1 cellular context compared by ENCODE assay signal in the genomic region with DNA sequence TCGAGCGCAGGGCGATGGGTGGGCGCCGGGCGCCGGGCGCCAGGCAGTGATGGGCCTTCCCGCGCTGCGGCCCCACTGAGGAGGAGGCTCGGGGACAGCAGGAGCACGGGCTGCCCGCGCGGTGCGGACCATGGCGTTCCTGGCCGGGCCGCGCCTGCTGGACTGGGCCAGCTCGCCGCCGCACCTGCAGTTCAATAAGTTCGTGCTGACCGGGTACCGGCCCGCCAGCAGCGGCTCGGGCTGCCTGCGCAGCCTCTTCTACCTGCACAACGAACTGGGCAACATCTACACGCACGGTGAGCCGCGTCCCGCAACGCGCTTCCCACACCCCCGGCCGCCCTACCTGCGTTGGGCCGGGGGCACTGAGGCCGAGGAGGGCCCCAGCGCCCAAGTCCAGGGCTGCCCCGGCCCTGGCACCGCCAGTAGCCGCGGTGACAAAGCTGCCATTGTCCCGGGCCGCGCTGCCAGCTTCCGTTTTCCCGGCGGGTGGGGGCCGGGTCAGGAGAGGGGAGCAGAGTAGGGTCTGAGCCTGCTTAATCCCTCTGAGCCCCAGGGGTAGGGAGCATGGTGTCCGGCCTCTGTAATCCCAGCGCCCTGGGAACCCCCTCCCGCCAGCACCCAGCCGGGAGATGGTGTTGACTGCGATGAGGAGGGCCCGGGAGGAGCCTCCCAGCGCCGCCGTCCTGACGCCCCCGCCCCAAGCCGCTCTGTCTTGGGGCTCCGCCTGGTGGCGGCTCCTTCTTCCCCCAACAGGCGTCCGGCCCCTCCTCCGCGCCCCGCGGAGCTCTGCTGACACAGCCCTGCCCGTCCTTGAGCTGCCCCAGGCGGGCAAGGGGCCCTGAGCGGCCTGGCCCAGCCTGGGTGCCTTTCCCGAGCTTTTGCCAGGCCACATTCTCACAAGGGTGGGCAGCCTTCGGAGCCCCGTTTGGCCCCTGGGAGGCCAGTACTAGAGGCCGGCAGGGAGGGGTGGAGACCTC.
TF ChIP-seq lines count a peak whose summit lies in the region.

No MANE protein-coding gene starts in this region.

TF ChIP-seq in K562, 482 proteins besides CTCF, POLR2A, EP300 and RAD21 (continued from another document and continues in another):
- TF ChIP-seq, protein P1, sequence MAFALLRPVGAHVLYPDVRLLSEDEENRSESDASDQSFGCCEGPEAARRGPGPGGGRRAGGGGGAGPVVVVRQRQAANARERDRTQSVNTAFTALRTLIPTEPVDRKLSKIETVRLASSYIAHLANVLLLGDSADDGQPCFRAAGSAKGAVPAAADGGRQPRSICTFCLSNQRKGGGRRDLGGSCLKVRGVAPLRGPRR (CRISPR knock-in tag; IDR thresholded peaks at IDR 0.05): no peak
- TF ChIP-seq MAFK (IDR thresholded peaks at IDR 0.05; ENCODE audit: low read length) (no peak), NFE2 (IDR thresholded peaks at IDR 0.05; ENCODE audit: low read depth) (no peak), ZBTB17 (CRISPR knock-in tag; IDR thresholded peaks at IDR 0.05) (no peak), CBX8 (IDR thresholded peaks at IDR 0.05; ENCODE audit: borderline replicate concordance, extremely low read depth, low read depth, low read length, poor library complexity, severe bottlenecking) (no peak), U2AF2 (optimal IDR thresholded peaks at IDR 0.05; ENCODE audit: low read depth, low read length) (no peak), CC2D1A (IDR thresholded peaks at IDR 0.05) (no peak), POLR2G (IDR thresholded peaks at IDR 0.05; ENCODE audit: low read depth, low read length) (peak; percentile 85), NEUROD1 (IDR thresholded peaks at IDR 0.05; ENCODE audit: borderline replicate concordance, low read depth, low read length, partially characterized antibody) (no peak), LCOR (CRISPR knock-in tag; IDR thresholded peaks at IDR 0.05) (peak; percentile 72; the same call in 1 of the 2 replicates), SAFB (IDR thresholded peaks at IDR 0.05; ENCODE audit: borderline replicate concordance, low read depth, low read length) (0 out of 2 replicates have a peak, but pooled peaks have one; percentile 24), CBFB (CRISPR knock-in tag; IDR thresholded peaks at IDR 0.05) (no peak), BRF1 (IDR thresholded peaks at IDR 0.05; ENCODE audit: borderline replicate concordance, extremely low read depth, insufficient read length) (no peak), ZFP1 (CRISPR knock-in tag; IDR thresholded peaks at IDR 0.05) (no peak), KLF6 (CRISPR knock-in tag; IDR thresholded peaks at IDR 0.05; ENCODE audit: borderline replicate concordance) (no peak), SETDB1 (IDR thresholded peaks at IDR 0.05; ENCODE audit: low read length) (no peak), SMARCC2 (IDR thresholded peaks at IDR 0.05; ENCODE audit: low read depth) (no peak), YY1 (IDR thresholded peaks at IDR 0.05; ENCODE audit: borderline replicate concordance in 1 of 3, control insufficient read depth in 1 of 3, extremely low read depth in 1 of 3, insufficient read depth in 3 of 3, insufficient read length in 1 of 3, insufficient replicate concordance in 2 of 3, low read depth in 1 of 3, low read length in 2 of 3) (peak in 1 of 3 experiments; percentile 52), ZNF766 (CRISPR knock-in tag; conservative IDR thresholded peaks at IDR 0.05) (no peak), CBX3 (IDR thresholded peaks at IDR 0.05; ENCODE audit: borderline replicate concordance in 1 of 2, low read length in 2 of 2) (no peak), SAFB2 (IDR thresholded peaks at IDR 0.05; ENCODE audit: borderline replicate concordance, low read depth, low read length, severe bottlenecking) (no peak), RFX7 (CRISPR knock-in tag; IDR thresholded peaks at IDR 0.05) (no peak), ZNF589 (CRISPR knock-in tag; IDR thresholded peaks at IDR 0.05; ENCODE audit: low read depth) (no peak), GABPB2 (CRISPR knock-in tag; conservative IDR thresholded peaks at IDR 0.05) (no peak), TBP (optimal IDR thresholded peaks at IDR 0.05; ENCODE audit: low read depth, low read length) (no peak), NFE2L1 (tag; IDR thresholded peaks at IDR 0.05; ENCODE audit: borderline replicate concordance, low read depth) (no peak), ZNF785 (CRISPR knock-in tag; IDR thresholded peaks at IDR 0.05) (no peak), CAMTA2 (CRISPR knock-in tag; conservative IDR thresholded peaks at IDR 0.05) (0 out of 2 replicates have a peak, but pooled peaks have one; percentile 21), ELF4 (CRISPR knock-in tag; IDR thresholded peaks at IDR 0.05) (0 out of 2 replicates have a peak, but pooled peaks have one; percentile 2), TRIM24 (IDR thresholded peaks at IDR 0.05) (no peak), SIX5 (IDR thresholded peaks at IDR 0.05; ENCODE audit: borderline replicate concordance in 1 of 2, insufficient read depth in 1 of 2, low read depth in 1 of 2, low read length in 2 of 2) (no peak), ZBTB1 (CRISPR knock-in tag; IDR thresholded peaks at IDR 0.05; ENCODE audit: borderline replicate concordance, low read depth) (0 out of 2 replicates have a peak, but pooled peaks have one; percentile 42), TOE1 (IDR thresholded peaks at IDR 0.05; ENCODE audit: borderline replicate concordance) (no peak), TOE1 (CRISPR knock-in tag; IDR thresholded peaks at IDR 0.05; ENCODE audit: borderline replicate concordance, low read depth) (no peak), ZNF324 (CRISPR knock-in tag; IDR thresholded peaks at IDR 0.05) (no peak), NUFIP1 (IDR thresholded peaks at IDR 0.05; ENCODE audit: partially characterized antibody) (no peak), RAD51 (IDR thresholded peaks at IDR 0.05; ENCODE audit: borderline replicate concordance, low read depth) (no peak), ZBTB7A (IDR thresholded peaks at IDR 0.05; ENCODE audit: borderline replicate concordance, control insufficient read depth, low read depth, low read length) (peak; percentile 92), ZNF57 (CRISPR knock-in tag; IDR thresholded peaks at IDR 0.05) (no peak), HNRNPUL1 (IDR thresholded peaks at IDR 0.05; ENCODE audit: low read length) (no peak), MAFF (IDR thresholded peaks at IDR 0.05; ENCODE audit: low read length) (no peak), SOX6 (IDR thresholded peaks at IDR 0.05) (no peak)
- TF ChIP-seq, protein P2, sequence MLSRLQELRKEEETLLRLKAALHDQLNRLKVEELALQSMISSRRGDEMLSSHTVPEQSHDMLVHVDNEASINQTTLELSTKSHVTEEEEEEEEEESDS (CRISPR knock-in tag; IDR thresholded peaks at IDR 0.05): no peak
- TF ChIP-seq, protein P3, sequence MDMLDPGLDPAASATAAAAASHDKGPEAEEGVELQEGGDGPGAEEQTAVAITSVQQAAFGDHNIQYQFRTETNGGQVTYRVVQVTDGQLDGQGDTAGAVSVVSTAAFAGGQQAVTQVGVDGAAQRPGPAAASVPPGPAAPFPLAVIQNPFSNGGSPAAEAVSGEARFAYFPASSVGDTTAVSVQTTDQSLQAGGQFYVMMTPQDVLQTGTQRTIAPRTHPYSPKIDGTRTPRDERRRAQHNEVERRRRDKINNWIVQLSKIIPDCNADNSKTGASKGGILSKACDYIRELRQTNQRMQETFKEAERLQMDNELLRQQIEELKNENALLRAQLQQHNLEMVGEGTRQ (CRISPR knock-in tag; IDR thresholded peaks at IDR 0.05): no peak
- TF ChIP-seq, protein P4, sequence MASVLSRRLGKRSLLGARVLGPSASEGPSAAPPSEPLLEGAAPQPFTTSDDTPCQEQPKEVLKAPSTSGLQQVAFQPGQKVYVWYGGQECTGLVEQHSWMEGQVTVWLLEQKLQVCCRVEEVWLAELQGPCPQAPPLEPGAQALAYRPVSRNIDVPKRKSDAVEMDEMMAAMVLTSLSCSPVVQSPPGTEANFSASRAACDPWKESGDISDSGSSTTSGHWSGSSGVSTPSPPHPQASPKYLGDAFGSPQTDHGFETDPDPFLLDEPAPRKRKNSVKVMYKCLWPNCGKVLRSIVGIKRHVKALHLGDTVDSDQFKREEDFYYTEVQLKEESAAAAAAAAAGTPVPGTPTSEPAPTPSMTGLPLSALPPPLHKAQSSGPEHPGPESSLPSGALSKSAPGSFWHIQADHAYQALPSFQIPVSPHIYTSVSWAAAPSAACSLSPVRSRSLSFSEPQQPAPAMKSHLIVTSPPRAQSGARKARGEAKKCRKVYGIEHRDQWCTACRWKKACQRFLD (CRISPR knock-in tag; IDR thresholded peaks at IDR 0.05): no peak; the same call in 1 of the 2 replicates
- TF ChIP-seq, protein P5, sequence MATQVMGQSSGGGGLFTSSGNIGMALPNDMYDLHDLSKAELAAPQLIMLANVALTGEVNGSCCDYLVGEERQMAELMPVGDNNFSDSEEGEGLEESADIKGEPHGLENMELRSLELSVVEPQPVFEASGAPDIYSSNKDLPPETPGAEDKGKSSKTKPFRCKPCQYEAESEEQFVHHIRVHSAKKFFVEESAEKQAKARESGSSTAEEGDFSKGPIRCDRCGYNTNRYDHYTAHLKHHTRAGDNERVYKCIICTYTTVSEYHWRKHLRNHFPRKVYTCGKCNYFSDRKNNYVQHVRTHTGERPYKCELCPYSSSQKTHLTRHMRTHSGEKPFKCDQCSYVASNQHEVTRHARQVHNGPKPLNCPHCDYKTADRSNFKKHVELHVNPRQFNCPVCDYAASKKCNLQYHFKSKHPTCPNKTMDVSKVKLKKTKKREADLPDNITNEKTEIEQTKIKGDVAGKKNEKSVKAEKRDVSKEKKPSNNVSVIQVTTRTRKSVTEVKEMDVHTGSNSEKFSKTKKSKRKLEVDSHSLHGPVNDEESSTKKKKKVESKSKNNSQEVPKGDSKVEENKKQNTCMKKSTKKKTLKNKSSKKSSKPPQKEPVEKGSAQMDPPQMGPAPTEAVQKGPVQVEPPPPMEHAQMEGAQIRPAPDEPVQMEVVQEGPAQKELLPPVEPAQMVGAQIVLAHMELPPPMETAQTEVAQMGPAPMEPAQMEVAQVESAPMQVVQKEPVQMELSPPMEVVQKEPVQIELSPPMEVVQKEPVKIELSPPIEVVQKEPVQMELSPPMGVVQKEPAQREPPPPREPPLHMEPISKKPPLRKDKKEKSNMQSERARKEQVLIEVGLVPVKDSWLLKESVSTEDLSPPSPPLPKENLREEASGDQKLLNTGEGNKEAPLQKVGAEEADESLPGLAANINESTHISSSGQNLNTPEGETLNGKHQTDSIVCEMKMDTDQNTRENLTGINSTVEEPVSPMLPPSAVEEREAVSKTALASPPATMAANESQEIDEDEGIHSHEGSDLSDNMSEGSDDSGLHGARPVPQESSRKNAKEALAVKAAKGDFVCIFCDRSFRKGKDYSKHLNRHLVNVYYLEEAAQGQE (CRISPR knock-in tag; IDR thresholded peaks at IDR 0.05; ENCODE audit: low read depth): peak; percentile 58
